ENCODE assay signal across 17 cellular contexts in genomic region chr7:149817836-149818535, GRCh38.
"Had no signal": no experiment of that assay in that cellular context is flagged by ENCODE, and none has a peak within 500 bp of the region (broad histone marks: within the 10 kb centered on the region; RNA-seq: fewer than 3 reads in every experiment).

No MANE protein-coding gene starts in this region.

- ATAC-seq: esophagus mucosa; gastroesophageal sphincter; naive thymus-derived CD4-positive, alpha-beta T cell; right lobe of liver; stimulated activated memory B cell treated with anti-CD40 and anti-IgM and Interleukin-4, amounts not matched to agents 10 μg/mL and 1 μg/mL and 100 μg/mL, for 72 hours had no signal

- DNase-seq: effector memory CD4-positive, alpha-beta T cell; islet precursor cell; mammary epithelial cell; naive thymus-derived CD4-positive, alpha-beta T cell; nephron progenitor cell; stimulated activated CD4-positive, alpha-beta T cell treated with anti-CD3 and anti-CD28 coated beads, Interleukin-15, amount 100 ng/mL, for 24 hours; stimulated activated CD4-positive, alpha-beta T cell treated with anti-CD3 and anti-CD28 coated beads, Interleukin-1b, Interleukin-23, amount 100 ng/mL, for 48 hours; stimulated activated CD4-positive, alpha-beta T cell treated with anti-CD3 and anti-CD28 coated beads, Interleukin-4, amount 100 ng/mL, for 24 hours; tibial artery; uterus had no signal

- H3K4me1 ChIP-seq: gastroesophageal sphincter, tibial artery, upper lobe of left lung, uterus had no signal

- H3K9me3 ChIP-seq: gastroesophageal sphincter, neutrophil, right lobe of liver, tibial artery, upper lobe of left lung, uterus had no signal

- H3K27ac ChIP-seq: gastroesophageal sphincter, neutrophil, right lobe of liver, tibial artery, upper lobe of left lung, uterus had no signal

- FAIRE-seq: endometrium had no signal

- H3K4me3 ChIP-seq: gastroesophageal sphincter, right lobe of liver, tibial artery, upper lobe of left lung, uterus had no signal

- H3K27me3 ChIP-seq: neutrophil, right lobe of liver, upper lobe of left lung, uterus had no signal

- H3K36me3 ChIP-seq: gastroesophageal sphincter, neutrophil, right lobe of liver, tibial artery, upper lobe of left lung, uterus had no signal
